ENCODE assay signal across 8 cellular contexts in the genomic region with DNA sequence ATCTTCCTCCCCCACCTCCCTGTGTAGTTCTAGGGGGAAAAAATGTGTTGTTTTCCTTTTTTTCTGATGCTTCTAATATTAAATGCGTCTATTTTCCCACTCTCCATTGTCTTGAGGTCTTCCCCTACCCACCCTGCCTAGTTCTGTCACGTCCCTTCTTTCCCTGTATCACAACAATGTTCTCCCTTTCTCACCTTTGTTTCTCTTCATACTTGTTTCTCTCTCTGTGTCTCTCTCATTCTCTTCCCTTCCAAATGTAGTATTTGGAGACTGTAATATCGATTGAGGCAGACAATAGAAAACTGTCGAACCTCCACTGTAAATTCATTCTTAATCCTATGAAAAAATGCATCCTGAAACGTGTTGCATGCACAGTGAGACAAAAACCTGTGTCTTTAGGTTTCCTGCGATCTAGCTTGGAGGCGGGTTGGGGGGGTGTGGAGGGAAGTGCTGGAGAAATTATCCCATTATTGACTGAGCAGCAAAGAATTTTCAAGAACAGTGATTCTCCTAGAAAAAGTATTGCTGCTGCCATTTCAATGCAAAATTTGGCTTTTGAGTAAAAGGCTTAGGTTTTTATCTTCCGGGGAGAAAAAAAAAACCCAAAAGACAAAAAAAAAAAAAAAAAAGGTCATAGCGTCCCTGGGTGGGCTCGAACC. TPM values are rescaled to one million over a fixed set of nuclear protein-coding genes. Genes with fewer than 3 reads are reported as not detected.
DNase-seq lines count a peak whose midpoint lies in the region; ATAC-seq lines count a peak whose summit lies in the region.

No MANE protein-coding gene starts in this region.

- ATAC-seq in memory B cell (ENCODE audit: low read depth): no peak
- no peak for ATAC-seq in GM21381 (IDR thresholded peaks at IDR 0.05; ENCODE audit: unreplicated experiment)
- ATAC-seq in HG03432 (IDR thresholded peaks at IDR 0.05; ENCODE audit: unreplicated experiment): no peak

- peak; percentile 81 for DNase-seq in DMS 273 (lab: John Stamatoyannopoulos, UW; ENCODE audit: unreplicated experiment)
- DNase-seq in DMS 273 treated with DMSO at 0.1 percent for 48 hours (lab: John Stamatoyannopoulos, UW): no peak
- DNase-seq in MG63: peak; percentile 50
- no peak for DNase-seq in memory B cell (ENCODE audit: low spot score in 2 of 2)
- no peak for DNase-seq in nucleus accumbens (lab: John Stamatoyannopoulos, UW)

- peak overlapping the region; percentile 76 for H3K4me3 ChIP-seq in MG63

- H3K27ac Mint-ChIP-seq in memory B cell: peak overlapping the region; percentile 94

- no peaks in the 10 kb centered on the region for H3K9me3 ChIP-seq in MG63

- peaks cover 14% of the 10 kb centered on the region for H3K27me3 Mint-ChIP-seq in memory B cell

- H3K4me3 Mint-ChIP-seq in memory B cell: peak overlapping the region; percentile 100

- no peaks in the 10 kb centered on the region for H3K27me3 ChIP-seq in MG63

- H3K9me3 Mint-ChIP-seq in memory B cell: no peaks in the 10 kb centered on the region

- peak overlapping the region; percentile 93 for H3K27ac ChIP-seq in angular gyrus (ENCODE audit: low read depth, low read length)

- H3K36me3 ChIP-seq in MG63: peaks cover 31% of the 10 kb centered on the region

- peaks cover 39% of the 10 kb centered on the region for H3K4me1 Mint-ChIP-seq in memory B cell

- H3K36me3 Mint-ChIP-seq in memory B cell: peaks cover 10% of the 10 kb centered on the region

RNA-seq across cellular contexts. Expression of gene PSMB3, which starts 1.3 kb away (rescaled TPM):
- total RNA-seq in MG63 (2014; rRNA removed; shearing (Covaris generic); ENCODE audit: low replicate concordance): 494 and 524 TPM in 2 replicates

RNA-seq across cellular contexts. Expression of gene PCGF2, which starts 3.1 kb away (rescaled TPM):
- 3.3 and 3.4 TPM in 2 replicates for total RNA-seq in MG63 (2014; rRNA removed; shearing (Covaris generic); ENCODE audit: low replicate concordance)

RNA-seq across cellular contexts. Expression of gene CISD3, which starts 21.1 kb away (rescaled TPM):
- total RNA-seq in MG63 (2014; rRNA removed; shearing (Covaris generic); ENCODE audit: low replicate concordance): 7.7 and 29.1 TPM in 2 replicates

RNA-seq across cellular contexts. Expression of gene MLLT6, which starts 46.2 kb away (rescaled TPM):
- total RNA-seq in MG63 (2014; rRNA removed; shearing (Covaris generic); ENCODE audit: low replicate concordance): 11.7 and 17.5 TPM in 2 replicates

RNA-seq across cellular contexts. Expression of gene PIP4K2B, which starts 48.1 kb away (rescaled TPM):
- total RNA-seq in MG63 (2014; rRNA removed; shearing (Covaris generic); ENCODE audit: low replicate concordance): 49.1 and 73.8 TPM in 2 replicates

Comparison
In these comparisons a context has a peak if more than half of its experiments do, and no peak if none do; other contexts are left out.
1. DNase-seq: peak in DMS 273 (single experiment) and MG63 (single experiment); none in DMS 273 treated with DMSO at 0.1 percent for 48 hours (single experiment), memory B cell (0 of 2) and nucleus accumbens (0 of 56).